28 cellular contexts compared by ENCODE assay signal in the genomic region with DNA sequence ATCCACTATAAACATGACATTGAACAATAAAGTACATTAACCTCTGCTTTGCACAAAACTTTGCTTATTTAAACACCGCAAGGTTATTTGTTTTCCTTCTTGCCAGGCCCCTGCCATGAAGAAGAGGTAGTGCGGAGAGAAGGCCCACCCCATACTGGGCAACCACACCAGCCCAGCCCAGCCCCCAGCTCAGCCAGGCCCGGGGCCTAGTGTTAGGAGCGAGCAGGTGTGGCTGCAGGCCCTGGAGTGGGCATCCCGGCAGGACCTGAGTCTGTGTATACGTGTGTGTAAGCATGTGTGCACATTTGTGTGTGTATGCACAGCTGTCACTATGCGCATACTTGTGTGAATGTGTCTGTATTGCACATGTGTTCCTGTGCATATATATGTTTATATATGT.
"Had no signal": no experiment of that assay in that cellular context is flagged by ENCODE, and none has a peak within 500 bp of the region (broad histone marks: within the 10 kb centered on the region; RNA-seq: fewer than 3 reads in every experiment).

No MANE protein-coding gene starts in this region.

- H3K4me3 Mint-ChIP-seq: activated CD8-positive, alpha-beta T cell treated with anti-CD3 and anti-CD28 coated beads for 36 hours; activated naive CD4-positive, alpha-beta T cell treated with anti-CD3 and anti-CD28 coated beads for 36 hours; activated naive CD4-positive, alpha-beta T cell treated with anti-CD3 and anti-CD28 coated beads, Interleukin-2, amount 50 U/mL, for 24 hours; activated naive CD8-positive, alpha-beta T cell treated with anti-CD3 and anti-CD28 coated beads for 36 hours; activated naive CD8-positive, alpha-beta T cell treated with anti-CD3 and anti-CD28 coated beads, Interleukin-2, amount 50 U/mL, for 24 hours; activated T-helper 1 cell treated with anti-CD3 and anti-CD28 coated beads, Interleukin-12 subunit alpha, Interleukin-12 subunit beta, Interleukin-2, Interleukin-4 antibody, amounts not matched to agents 30 ng/mL and 10 ng/mL and 1 ng/mL, durations not matched to agents 14 hours and 24 hours and 36 hours; effector memory CD8-positive, alpha-beta T cell had no signal

- DNase-seq: activated CD4-positive, alpha-beta T cell treated with anti-CD3 and anti-CD28 coated beads for 4 hours; activated CD4-positive, alpha-beta T cell treated with anti-CD3 and anti-CD28 coated beads, Interleukin-2, amount 50 U/mL, for 1 hour; activated CD4-positive, alpha-beta T cell treated with anti-CD3 and anti-CD28 coated beads, Interleukin-2, amount 50 U/mL, for 48 hours; activated CD4-positive, CD25-positive, alpha-beta regulatory T cell; activated CD4-positive, CD25-positive, alpha-beta regulatory T cell treated with anti-CD3 and anti-CD28 coated beads, Interleukin-2, amount 50 U/mL, for 72 hours; activated CD8-positive, alpha-beta memory T cell treated with anti-CD3 and anti-CD28 coated beads for 24 hours; activated CD8-positive, alpha-beta T cell treated with anti-CD3 and anti-CD28 coated beads for 36 hours; activated effector memory CD4-positive, alpha-beta T cell treated with anti-CD3 and anti-CD28 coated beads, Interleukin-2, amount 50 U/mL, for 16 hours; activated naive CD4-positive, alpha-beta T cell treated with anti-CD3 and anti-CD28 coated beads for 36 hours; activated naive CD8-positive, alpha-beta T cell treated with anti-CD3 and anti-CD28 coated beads for 36 hours; activated naive CD8-positive, alpha-beta T cell treated with anti-CD3 and anti-CD28 coated beads, Interleukin-2, amount 50 U/mL, for 24 hours; activated T-cell treated with anti-CD3 and anti-CD28 coated beads, Interleukin-2, amount 50 U/mL, for 1 hour; activated T-cell treated with anti-CD3 and anti-CD28 coated beads, Interleukin-2, amount 50 U/mL, for 48 hours; adrenal gland; amygdala; aorta; body of pancreas; caudate nucleus; cortex of kidney; dermis blood vessel endothelial cell; effector CD4-positive, alpha-beta T cell; effector memory CD8-positive, alpha-beta T cell; foreskin fibroblast; T-helper 2 cell had no signal

- H3K9me3 Mint-ChIP-seq: activated CD8-positive, alpha-beta T cell treated with anti-CD3 and anti-CD28 coated beads for 36 hours; activated naive CD4-positive, alpha-beta T cell treated with anti-CD3 and anti-CD28 coated beads for 36 hours; activated naive CD4-positive, alpha-beta T cell treated with anti-CD3 and anti-CD28 coated beads, Interleukin-2, amount 50 U/mL, for 24 hours; activated naive CD8-positive, alpha-beta T cell treated with anti-CD3 and anti-CD28 coated beads for 36 hours; activated naive CD8-positive, alpha-beta T cell treated with anti-CD3 and anti-CD28 coated beads, Interleukin-2, amount 50 U/mL, for 24 hours; activated T-helper 1 cell treated with anti-CD3 and anti-CD28 coated beads, Interleukin-12 subunit alpha, Interleukin-12 subunit beta, Interleukin-2, Interleukin-4 antibody, amounts not matched to agents 30 ng/mL and 10 ng/mL and 1 ng/mL, durations not matched to agents 14 hours and 24 hours and 36 hours; activated T-helper 2 cell treated with anti-CD3 and anti-CD28 coated beads, Interferon-gamma antibody, Interleukin-2, Interleukin-4, amounts not matched to agents 10 μg/mL and 5 μg/mL and 100 μg/mL, durations not matched to agents 14 hours and 24 hours and 36 hours; effector memory CD8-positive, alpha-beta T cell had no signal

- H3K27ac Mint-ChIP-seq: activated CD8-positive, alpha-beta T cell treated with anti-CD3 and anti-CD28 coated beads for 36 hours; activated naive CD4-positive, alpha-beta T cell treated with anti-CD3 and anti-CD28 coated beads for 36 hours; activated naive CD4-positive, alpha-beta T cell treated with anti-CD3 and anti-CD28 coated beads, Interleukin-2, amount 50 U/mL, for 24 hours; activated naive CD8-positive, alpha-beta T cell treated with anti-CD3 and anti-CD28 coated beads for 36 hours; activated naive CD8-positive, alpha-beta T cell treated with anti-CD3 and anti-CD28 coated beads, Interleukin-2, amount 50 U/mL, for 24 hours; activated T-helper 1 cell treated with anti-CD3 and anti-CD28 coated beads, Interleukin-12 subunit alpha, Interleukin-12 subunit beta, Interleukin-2, Interleukin-4 antibody, amounts not matched to agents 30 ng/mL and 10 ng/mL and 1 ng/mL, durations not matched to agents 14 hours and 24 hours and 36 hours; activated T-helper 2 cell treated with anti-CD3 and anti-CD28 coated beads, Interferon-gamma antibody, Interleukin-2, Interleukin-4, amounts not matched to agents 10 μg/mL and 5 μg/mL and 100 μg/mL, durations not matched to agents 14 hours and 24 hours and 36 hours; effector memory CD8-positive, alpha-beta T cell had no signal

- H3K4me1 Mint-ChIP-seq: activated naive CD4-positive, alpha-beta T cell treated with anti-CD3 and anti-CD28 coated beads, Interleukin-2, amount 50 U/mL, for 24 hours; activated naive CD8-positive, alpha-beta T cell treated with anti-CD3 and anti-CD28 coated beads for 36 hours; activated naive CD8-positive, alpha-beta T cell treated with anti-CD3 and anti-CD28 coated beads, Interleukin-2, amount 50 U/mL, for 24 hours had no signal

- H3K4me1 ChIP-seq: adrenal gland, body of pancreas had no signal

- ATAC-seq: activated CD8-positive, alpha-beta T cell treated with anti-CD3 and anti-CD28 coated beads for 36 hours; activated naive CD8-positive, alpha-beta T cell treated with anti-CD3 and anti-CD28 coated beads, Interleukin-2, amount 50 U/mL, for 24 hours; body of pancreas; effector memory CD8-positive, alpha-beta T cell had no signal

- H3K27me3 Mint-ChIP-seq: activated naive CD8-positive, alpha-beta T cell treated with anti-CD3 and anti-CD28 coated beads for 36 hours; activated naive CD8-positive, alpha-beta T cell treated with anti-CD3 and anti-CD28 coated beads, Interleukin-2, amount 50 U/mL, for 24 hours had no signal

- H3K36me3 Mint-ChIP-seq: activated naive CD4-positive, alpha-beta T cell treated with anti-CD3 and anti-CD28 coated beads, Interleukin-2, amount 50 U/mL, for 24 hours; activated naive CD8-positive, alpha-beta T cell treated with anti-CD3 and anti-CD28 coated beads for 36 hours had no signal

- H3K27me3 ChIP-seq: adrenal gland, body of pancreas had no signal

- H3K27ac ChIP-seq: adrenal gland, body of pancreas, epithelial cell of prostate had no signal

- H3K4me3 ChIP-seq: adrenal gland, body of pancreas had no signal

- H3K9me3 ChIP-seq: adrenal gland, body of pancreas had no signal

- H3K36me3 ChIP-seq: adrenal gland had no signal
